Comparison of ENCODE assay signal across 2 cellular contexts in the genomic region with DNA sequence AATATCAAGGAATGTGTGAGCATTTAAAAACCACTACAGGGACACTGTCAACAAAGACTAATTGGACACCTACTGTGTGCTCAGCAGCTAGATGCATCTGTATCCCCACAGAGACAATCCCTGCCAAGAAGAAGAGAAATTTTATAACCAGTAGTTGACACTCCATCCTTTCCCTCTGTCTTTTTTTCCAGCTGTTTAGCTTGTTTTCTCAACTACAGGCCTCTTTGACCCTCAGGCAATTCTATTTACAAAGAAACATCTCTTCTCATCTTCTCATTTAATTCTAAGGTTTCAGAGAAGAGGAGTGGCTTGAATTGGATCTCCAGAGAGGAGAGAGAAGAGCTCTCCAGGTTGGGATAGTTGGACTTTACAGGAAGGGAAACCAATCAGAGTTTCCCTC.
TF ChIP-seq lines count a peak whose summit lies in the region.

No MANE protein-coding gene starts in this region.

TF ChIP-seq in GM23338, 12 proteins besides CTCF, POLR2A, EP300 and RAD21 (continues in another document):
- no peak for TF ChIP-seq CREB1 (CRISPR knock-in tag; IDR thresholded peaks at IDR 0.05; ENCODE audit: low read depth)
- no peak for TF ChIP-seq JUNB (IDR thresholded peaks at IDR 0.05; ENCODE audit: unreplicated experiment)
- TF ChIP-seq STAT1 (IDR thresholded peaks at IDR 0.05; ENCODE audit: unreplicated experiment): no peak
- TF ChIP-seq, protein P1, sequence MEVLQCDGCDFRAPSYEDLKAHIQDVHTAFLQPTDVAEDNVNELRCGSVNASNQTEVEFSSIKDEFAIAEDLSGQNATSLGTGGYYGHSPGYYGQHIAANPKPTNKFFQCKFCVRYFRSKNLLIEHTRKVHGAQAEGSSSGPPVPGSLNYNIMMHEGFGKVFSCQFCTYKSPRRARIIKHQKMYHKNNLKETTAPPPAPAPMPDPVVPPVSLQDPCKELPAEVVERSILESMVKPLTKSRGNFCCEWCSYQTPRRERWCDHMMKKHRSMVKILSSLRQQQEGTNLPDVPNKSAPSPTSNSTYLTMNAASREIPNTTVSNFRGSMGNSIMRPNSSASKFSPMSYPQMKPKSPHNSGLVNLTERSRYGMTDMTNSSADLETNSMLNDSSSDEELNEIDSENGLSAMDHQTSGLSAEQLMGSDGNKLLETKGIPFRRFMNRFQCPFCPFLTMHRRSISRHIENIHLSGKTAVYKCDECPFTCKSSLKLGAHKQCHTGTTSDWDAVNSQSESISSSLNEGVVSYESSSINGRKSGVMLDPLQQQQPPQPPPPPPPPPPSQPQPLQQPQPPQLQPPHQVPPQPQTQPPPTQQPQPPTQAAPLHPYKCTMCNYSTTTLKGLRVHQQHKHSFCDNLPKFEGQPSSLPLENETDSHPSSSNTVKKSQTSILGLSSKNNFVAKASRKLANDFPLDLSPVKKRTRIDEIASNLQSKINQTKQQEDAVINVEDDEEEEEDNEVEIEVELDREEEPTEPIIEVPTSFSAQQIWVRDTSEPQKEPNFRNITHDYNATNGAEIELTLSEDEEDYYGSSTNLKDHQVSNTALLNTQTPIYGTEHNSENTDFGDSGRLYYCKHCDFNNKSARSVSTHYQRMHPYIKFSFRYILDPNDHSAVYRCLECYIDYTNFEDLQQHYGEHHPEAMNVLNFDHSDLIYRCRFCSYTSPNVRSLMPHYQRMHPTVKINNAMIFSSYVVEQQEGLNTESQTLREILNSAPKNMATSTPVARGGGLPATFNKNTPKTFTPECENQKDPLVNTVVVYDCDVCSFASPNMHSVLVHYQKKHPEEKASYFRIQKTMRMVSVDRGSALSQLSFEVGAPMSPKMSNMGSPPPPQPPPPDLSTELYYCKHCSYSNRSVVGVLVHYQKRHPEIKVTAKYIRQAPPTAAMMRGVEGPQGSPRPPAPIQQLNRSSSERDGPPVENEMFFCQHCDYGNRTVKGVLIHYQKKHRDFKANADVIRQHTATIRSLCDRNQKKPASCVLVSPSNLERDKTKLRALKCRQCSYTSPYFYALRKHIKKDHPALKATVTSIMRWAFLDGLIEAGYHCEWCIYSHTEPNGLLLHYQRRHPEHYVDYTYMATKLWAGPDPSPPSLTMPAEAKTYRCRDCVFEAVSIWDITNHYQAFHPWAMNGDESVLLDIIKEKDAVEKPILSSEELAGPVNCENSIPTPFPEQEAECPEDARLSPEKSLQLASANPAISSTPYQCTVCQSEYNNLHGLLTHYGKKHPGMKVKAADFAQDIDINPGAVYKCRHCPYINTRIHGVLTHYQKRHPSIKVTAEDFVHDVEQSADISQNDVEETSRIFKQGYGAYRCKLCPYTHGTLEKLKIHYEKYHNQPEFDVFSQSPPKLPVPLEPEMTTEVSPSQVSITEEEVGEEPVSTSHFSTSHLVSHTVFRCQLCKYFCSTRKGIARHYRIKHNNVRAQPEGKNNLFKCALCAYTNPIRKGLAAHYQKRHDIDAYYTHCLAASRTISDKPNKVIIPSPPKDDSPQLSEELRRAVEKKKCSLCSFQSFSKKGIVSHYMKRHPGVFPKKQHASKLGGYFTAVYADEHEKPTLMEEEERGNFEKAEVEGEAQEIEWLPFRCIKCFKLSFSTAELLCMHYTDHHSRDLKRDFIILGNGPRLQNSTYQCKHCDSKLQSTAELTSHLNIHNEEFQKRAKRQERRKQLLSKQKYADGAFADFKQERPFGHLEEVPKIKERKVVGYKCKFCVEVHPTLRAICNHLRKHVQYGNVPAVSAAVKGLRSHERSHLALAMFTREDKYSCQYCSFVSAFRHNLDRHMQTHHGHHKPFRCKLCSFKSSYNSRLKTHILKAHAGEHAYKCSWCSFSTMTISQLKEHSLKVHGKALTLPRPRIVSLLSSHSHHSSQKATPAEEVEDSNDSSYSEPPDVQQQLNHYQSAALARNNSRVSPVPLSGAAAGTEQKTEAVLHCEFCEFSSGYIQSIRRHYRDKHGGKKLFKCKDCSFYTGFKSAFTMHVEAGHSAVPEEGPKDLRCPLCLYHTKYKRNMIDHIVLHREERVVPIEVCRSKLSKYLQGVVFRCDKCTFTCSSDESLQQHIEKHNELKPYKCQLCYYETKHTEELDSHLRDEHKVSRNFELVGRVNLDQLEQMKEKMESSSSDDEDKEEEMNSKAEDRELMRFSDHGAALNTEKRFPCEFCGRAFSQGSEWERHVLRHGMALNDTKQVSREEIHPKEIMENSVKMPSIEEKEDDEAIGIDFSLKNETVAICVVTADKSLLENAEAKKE (CRISPR knock-in tag; IDR thresholded peaks at IDR 0.05): no peak
- TF ChIP-seq EZH2phosphoT487 (IDR thresholded peaks at IDR 0.05; ENCODE audit: unreplicated experiment): no peak
- TF ChIP-seq, protein P2, sequence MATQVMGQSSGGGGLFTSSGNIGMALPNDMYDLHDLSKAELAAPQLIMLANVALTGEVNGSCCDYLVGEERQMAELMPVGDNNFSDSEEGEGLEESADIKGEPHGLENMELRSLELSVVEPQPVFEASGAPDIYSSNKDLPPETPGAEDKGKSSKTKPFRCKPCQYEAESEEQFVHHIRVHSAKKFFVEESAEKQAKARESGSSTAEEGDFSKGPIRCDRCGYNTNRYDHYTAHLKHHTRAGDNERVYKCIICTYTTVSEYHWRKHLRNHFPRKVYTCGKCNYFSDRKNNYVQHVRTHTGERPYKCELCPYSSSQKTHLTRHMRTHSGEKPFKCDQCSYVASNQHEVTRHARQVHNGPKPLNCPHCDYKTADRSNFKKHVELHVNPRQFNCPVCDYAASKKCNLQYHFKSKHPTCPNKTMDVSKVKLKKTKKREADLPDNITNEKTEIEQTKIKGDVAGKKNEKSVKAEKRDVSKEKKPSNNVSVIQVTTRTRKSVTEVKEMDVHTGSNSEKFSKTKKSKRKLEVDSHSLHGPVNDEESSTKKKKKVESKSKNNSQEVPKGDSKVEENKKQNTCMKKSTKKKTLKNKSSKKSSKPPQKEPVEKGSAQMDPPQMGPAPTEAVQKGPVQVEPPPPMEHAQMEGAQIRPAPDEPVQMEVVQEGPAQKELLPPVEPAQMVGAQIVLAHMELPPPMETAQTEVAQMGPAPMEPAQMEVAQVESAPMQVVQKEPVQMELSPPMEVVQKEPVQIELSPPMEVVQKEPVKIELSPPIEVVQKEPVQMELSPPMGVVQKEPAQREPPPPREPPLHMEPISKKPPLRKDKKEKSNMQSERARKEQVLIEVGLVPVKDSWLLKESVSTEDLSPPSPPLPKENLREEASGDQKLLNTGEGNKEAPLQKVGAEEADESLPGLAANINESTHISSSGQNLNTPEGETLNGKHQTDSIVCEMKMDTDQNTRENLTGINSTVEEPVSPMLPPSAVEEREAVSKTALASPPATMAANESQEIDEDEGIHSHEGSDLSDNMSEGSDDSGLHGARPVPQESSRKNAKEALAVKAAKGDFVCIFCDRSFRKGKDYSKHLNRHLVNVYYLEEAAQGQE (IDR thresholded peaks at IDR 0.05; ENCODE audit: unreplicated experiment): no peak
- TF ChIP-seq, protein P3, sequence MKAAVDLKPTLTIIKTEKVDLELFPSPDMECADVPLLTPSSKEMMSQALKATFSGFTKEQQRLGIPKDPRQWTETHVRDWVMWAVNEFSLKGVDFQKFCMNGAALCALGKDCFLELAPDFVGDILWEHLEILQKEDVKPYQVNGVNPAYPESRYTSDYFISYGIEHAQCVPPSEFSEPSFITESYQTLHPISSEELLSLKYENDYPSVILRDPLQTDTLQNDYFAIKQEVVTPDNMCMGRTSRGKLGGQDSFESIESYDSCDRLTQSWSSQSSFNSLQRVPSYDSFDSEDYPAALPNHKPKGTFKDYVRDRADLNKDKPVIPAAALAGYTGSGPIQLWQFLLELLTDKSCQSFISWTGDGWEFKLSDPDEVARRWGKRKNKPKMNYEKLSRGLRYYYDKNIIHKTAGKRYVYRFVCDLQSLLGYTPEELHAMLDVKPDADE (IDR thresholded peaks at IDR 0.05): no peak
- TF ChIP-seq NANOG (IDR thresholded peaks at IDR 0.05; ENCODE audit: borderline replicate concordance): no peak
- no peak for TF ChIP-seq ZNF331 (CRISPR knock-in tag; IDR thresholded peaks at IDR 0.05; ENCODE audit: low read depth)
- TF ChIP-seq POLR2AphosphoS5 (IDR thresholded peaks at IDR 0.05; ENCODE audit: low read depth): no peak

TF ChIP-seq in WTC11, 78 proteins besides CTCF, POLR2A, EP300 and RAD21:
- no peak for TF ChIP-seq ZBTB21 (CRISPR knock-in tag; IDR thresholded peaks at IDR 0.05; ENCODE audit: borderline replicate concordance)
- no peak for TF ChIP-seq CDX4 (CRISPR knock-in tag; IDR thresholded peaks at IDR 0.05; ENCODE audit: borderline replicate concordance)
- TF ChIP-seq USF1 (CRISPR knock-in tag; IDR thresholded peaks at IDR 0.05): no peak
- TF ChIP-seq ESRRA (CRISPR knock-in tag; IDR thresholded peaks at IDR 0.05; ENCODE audit: borderline replicate concordance): no peak
- TF ChIP-seq GTF2I (CRISPR knock-in tag; conservative IDR thresholded peaks at IDR 0.05): no peak
- no peak for TF ChIP-seq ELF4 (CRISPR knock-in tag; IDR thresholded peaks at IDR 0.05; ENCODE audit: low read depth)
- no peak for TF ChIP-seq TCF7 (CRISPR knock-in tag; IDR thresholded peaks at IDR 0.05; ENCODE audit: low read depth)
